ENCODE assay signal across 9 cellular contexts in the genomic region with DNA sequence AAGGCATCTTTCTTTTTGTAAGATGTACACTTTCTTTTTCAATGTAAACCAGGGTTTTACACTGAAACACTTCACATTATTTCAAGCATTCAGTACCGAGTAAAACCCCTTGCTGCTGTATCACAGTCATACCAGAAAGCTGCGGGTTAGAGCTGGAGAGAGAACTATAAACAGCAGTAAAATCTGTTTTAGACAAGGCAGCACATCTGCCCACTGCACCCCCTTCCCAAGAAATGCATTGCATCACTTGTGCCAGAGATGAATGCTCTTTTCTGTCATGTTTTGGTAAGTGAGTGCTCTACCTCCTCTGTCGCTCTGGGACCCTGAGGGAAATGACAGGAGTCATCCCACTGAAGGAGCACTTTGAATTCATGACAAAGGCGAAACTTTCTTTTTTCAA.
DNase-seq lines count a peak whose midpoint lies in the region; ATAC-seq and TF ChIP-seq lines count a peak whose summit lies in the region.
"Had no signal": no experiment of that assay in that cellular context is flagged by ENCODE, and none has a peak within 500 bp of the region (broad histone marks: within the 10 kb centered on the region; RNA-seq: fewer than 3 reads in every experiment).

No MANE protein-coding gene starts in this region.

- intact Hi-C loops in natural killer cell (cut with micrococcal nuclease) (no loop called here), vagina (cut with DNase I) (no loop called here), psoas muscle (cut with DNase I) (no loop called here)

- H3K27ac ChIP-seq in coronary artery = peak overlapping the region in 1 of 2 donors; percentile 14
- H3K27ac ChIP-seq in vagina = peak overlapping the region; percentile 62
- H3K27ac ChIP-seq in psoas muscle = no peak overlapping the region
- no peak overlapping the region for H3K27ac ChIP-seq in Karpas-422 (ENCODE audit: low read length)

- H3K4me3 ChIP-seq in coronary artery (peak overlapping the region; percentile 40), vagina (no peak overlapping the region), psoas muscle (no peak overlapping the region), Karpas-422 (ENCODE audit: low read length) (no peak overlapping the region)

- H4K20me1 ChIP-seq in Karpas-422 (ENCODE audit: insufficient read depth, low read depth, low read length) = no peaks in the 10 kb centered on the region

- H3K36me3 Mint-ChIP-seq in natural killer cell treated with Interleukin-12 subunit alpha and Interleukin-12 subunit beta and Interleukin-15 and Interleukin-18, amount 100 ng/mL, for 72 hours = no peaks in the 10 kb centered on the region
- H3K36me3 Mint-ChIP-seq in natural killer cell = no peaks in the 10 kb centered on the region

- TF ChIP-seq CTCF in natural killer cell (IDR thresholded peaks at IDR 0.05) = no peak
- no peak for TF ChIP-seq CTCF in coronary artery (IDR thresholded peaks at IDR 0.05)
- no peak for TF ChIP-seq CTCF in vagina (IDR thresholded peaks at IDR 0.05)
- no peak for TF ChIP-seq CTCF in psoas muscle (IDR thresholded peaks at IDR 0.05)

- H3K4me2 ChIP-seq in Karpas-422 (ENCODE audit: low read depth, low read length, poor library complexity, severe bottlenecking) = no peak overlapping the region

- H3K36me3 ChIP-seq in vagina (no peaks in the 10 kb centered on the region), psoas muscle (ENCODE audit: insufficient read depth in 1 of 2, low read depth in 1 of 2) (no peaks in the 10 kb centered on the region), Karpas-422 (ENCODE audit: insufficient read depth, low read length) (no peaks in the 10 kb centered on the region)

- no peak overlapping the region for H2AFZ ChIP-seq in Karpas-422 (ENCODE audit: low read length)

- H3K79me2 ChIP-seq in Karpas-422 (ENCODE audit: low read length) = no peaks in the 10 kb centered on the region

- WGBS in psoas muscle, 3 donors = 74 to 78% (median 76%) methylated on average over 4 of the region's 4 CpGs

- peak overlapping the region; percentile 88 to 92 for H3K27ac Mint-ChIP-seq in natural killer cell treated with Interleukin-12 subunit alpha and Interleukin-12 subunit beta and Interleukin-15 and Interleukin-18, amount 100 ng/mL, for 72 hours
- H3K27ac Mint-ChIP-seq in natural killer cell = no peak overlapping the region

- H3K4me1 Mint-ChIP-seq in natural killer cell treated with Interleukin-12 subunit alpha and Interleukin-12 subunit beta and Interleukin-15 and Interleukin-18, amount 100 ng/mL, for 72 hours (ENCODE audit: low read depth in 2 of 2) = peaks cover 18 to 35% of the 10 kb centered on the region in 2 donors
- peaks cover 0 to 5% of the 10 kb centered on the region in 2 donors for H3K4me1 Mint-ChIP-seq in natural killer cell

- DNase-seq in natural killer cell treated with Interleukin-12 subunit alpha and Interleukin-12 subunit beta and Interleukin-15 and Interleukin-18, amount 100 ng/mL, for 72 hours (ENCODE audit: low spot score) = peak; percentile 62
- DNase-seq in natural killer cell (no peak), coronary artery (ENCODE audit: low spot score) (no peak), vagina (ENCODE audit: extremely low spot score in 2 of 2) (no peak), NCI-H2171 treated with DMSO at 0.1 percent for 48 hours (lab: John Stamatoyannopoulos, UW) (no peak), psoas muscle (no peak), Karpas-422 (no peak)
- DNase-seq: NCI-H526 had no signal

- H3K27me3 ChIP-seq in vagina (no peaks in the 10 kb centered on the region), psoas muscle (ENCODE audit: insufficient read depth in 3 of 3, low read length in 2 of 3) (no peaks in the 10 kb centered on the region), Karpas-422 (ENCODE audit: low read length) (no peaks in the 10 kb centered on the region)

- no peaks in the 10 kb centered on the region for H3K27me3 Mint-ChIP-seq in natural killer cell treated with Interleukin-12 subunit alpha and Interleukin-12 subunit beta and Interleukin-15 and Interleukin-18, amount 100 ng/mL, for 72 hours
- no peaks in the 10 kb centered on the region for H3K27me3 Mint-ChIP-seq in natural killer cell (ENCODE audit: low read depth in 2 of 2)

- H3K9me2 ChIP-seq in Karpas-422 (replicated peaks; ENCODE audit: insufficient read depth, low read length) = no peaks in the 10 kb centered on the region

- peaks cover 43% of the 10 kb centered on the region for H3K4me1 ChIP-seq in vagina
- H3K4me1 ChIP-seq in psoas muscle = no peaks in the 10 kb centered on the region
- H3K4me1 ChIP-seq in Karpas-422 (ENCODE audit: low read length) = no peaks in the 10 kb centered on the region

- H3K9me3 ChIP-seq in vagina = no peaks in the 10 kb centered on the region
- H3K9me3 ChIP-seq in psoas muscle = no peaks in the 10 kb centered on the region
- H3K9me3 ChIP-seq in Karpas-422 (ENCODE audit: low read length) = no peaks in the 10 kb centered on the region

- peak overlapping the region; percentile 65 for H3K4me3 Mint-ChIP-seq in natural killer cell treated with Interleukin-12 subunit alpha and Interleukin-12 subunit beta and Interleukin-15 and Interleukin-18, amount 100 ng/mL, for 72 hours
- no peak overlapping the region for H3K4me3 Mint-ChIP-seq in natural killer cell

- no peak for TF ChIP-seq POLR2A in vagina (IDR thresholded peaks at IDR 0.05)

- no peaks in the 10 kb centered on the region for H3K9me3 Mint-ChIP-seq in natural killer cell treated with Interleukin-12 subunit alpha and Interleukin-12 subunit beta and Interleukin-15 and Interleukin-18, amount 100 ng/mL, for 72 hours
- no peaks in the 10 kb centered on the region for H3K9me3 Mint-ChIP-seq in natural killer cell

- no peak overlapping the region for H3K9ac ChIP-seq in Karpas-422 (ENCODE audit: low read length)

- ATAC-seq in natural killer cell treated with Interleukin-12 subunit alpha and Interleukin-12 subunit beta and Interleukin-15 and Interleukin-18, amount 100 ng/mL, for 72 hours = peak; percentile 94 to 99
- ATAC-seq in natural killer cell (no peak), HG03439 (IDR thresholded peaks at IDR 0.05; ENCODE audit: unreplicated experiment) (peak; percentile 81), psoas muscle (no peak)

Comparison
In these comparisons a context has a peak if more than half of its experiments do, and no peak if none do; other contexts are left out.
1. ATAC-seq: peak in natural killer cell treated with Interleukin-12 subunit alpha and Interleukin-12 subunit beta and Interleukin-15 and Interleukin-18, amount 100 ng/mL, for 72 hours (2 of 2) and HG03439 (single experiment); none in natural killer cell (0 of 3) and psoas muscle (0 of 4).
2. H3K27ac Mint-ChIP-seq: peak in natural killer cell treated with Interleukin-12 subunit alpha and Interleukin-12 subunit beta and Interleukin-15 and Interleukin-18, amount 100 ng/mL, for 72 hours (2 of 2); none in natural killer cell (0 of 2).